In the genomic region with DNA sequence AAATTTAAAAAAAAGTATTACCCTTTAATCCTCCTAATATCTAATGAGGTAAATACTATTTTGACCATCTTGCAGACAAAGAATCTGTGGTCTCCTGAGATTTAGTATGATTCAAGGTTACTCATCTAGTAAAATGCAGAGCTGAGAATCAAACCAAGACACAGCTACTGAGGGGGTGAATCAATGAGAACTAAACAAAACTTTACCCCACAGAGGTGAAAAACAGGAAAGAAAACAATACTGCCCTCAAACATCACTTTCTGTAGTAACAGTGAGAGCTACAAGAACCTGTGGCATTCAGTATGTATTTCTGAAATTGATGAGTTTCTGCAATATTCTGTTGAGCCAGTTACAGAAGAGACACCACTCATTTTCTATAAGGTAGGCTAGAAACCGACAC, we compare ENCODE assay signal across 16 cellular contexts.
DNase-seq lines count a peak whose midpoint lies in the region; ATAC-seq, FAIRE-seq and TF ChIP-seq lines count a peak whose summit lies in the region.
"Had no signal": no experiment of that assay in that cellular context is flagged by ENCODE, and none has a peak within 500 bp of the region (broad histone marks: within the 10 kb centered on the region; RNA-seq: fewer than 3 reads in every experiment).

No MANE protein-coding gene starts in this region.

- H3K4me1 Mint-ChIP-seq in activated T-cell treated with anti-CD3 and anti-CD28 coated beads, Interleukin-2, amount 50 U/mL, for 72 hours (ENCODE audit: low read depth), result peaks cover 63% of the 10 kb centered on the region
- H3K4me1 Mint-ChIP-seq in endodermal cell, result peaks cover 38% of the 10 kb centered on the region
- H3K4me1 Mint-ChIP-seq in stimulated activated effector memory CD8-positive, alpha-beta T cell treated with anti-CD3 and anti-CD28 coated beads, Interleukin-12 subunit alpha, Interleukin-12 subunit beta, amount 100 ng/mL, for 72 hours, result peaks cover 78% of the 10 kb centered on the region

- no peak overlapping the region for H3K4me3 Mint-ChIP-seq in activated T-cell treated with anti-CD3 and anti-CD28 coated beads, Interleukin-2, amount 50 U/mL, for 72 hours
- no peak overlapping the region for H3K4me3 Mint-ChIP-seq in endodermal cell
- H3K4me3 Mint-ChIP-seq in stimulated activated effector memory CD8-positive, alpha-beta T cell treated with anti-CD3 and anti-CD28 coated beads, Interleukin-12 subunit alpha, Interleukin-12 subunit beta, amount 100 ng/mL, for 72 hours, result no peak overlapping the region
- H3K4me3 Mint-ChIP-seq: activated CD4-positive, alpha-beta T cell treated with anti-CD3 and anti-CD28 coated beads, Interleukin-2, amount 10 ng/mL, durations not matched to agents 24 days and 14 days; activated naive CD4-positive, alpha-beta T cell treated with anti-CD3 and anti-CD28 coated beads, Interleukin-2, amount 10 ng/mL, durations not matched to agents 7 days and 5 days had no signal

- intact Hi-C loops in Right ventricle myocardium superior (cut with DNase I), result no loop called here

- no peak for FAIRE-seq in GM19239 (lab: Jason Lieb, UNC)
- FAIRE-seq: colon, kidney had no signal

- WGBS in endodermal cell (ENCODE audit: insufficient coverage in 1 of 2, insufficient read length in 1 of 2), 2 experiments, result 80 to 86% methylated on average over 1 of the region's 1 CpG

- peaks cover 4% of the 10 kb centered on the region for H3K36me3 ChIP-seq in endodermal cell (ENCODE audit: control insufficient read depth, insufficient read depth, low read length)

- peaks cover 9 to 30% of the 10 kb centered on the region in 2 donors for H3K36me3 Mint-ChIP-seq in activated T-cell treated with anti-CD3 and anti-CD28 coated beads, Interleukin-2, amount 50 U/mL, for 72 hours (ENCODE audit: insufficient read depth in 2 of 2)
- H3K36me3 Mint-ChIP-seq in endodermal cell (ENCODE audit: low read depth), result peaks cover 2% of the 10 kb centered on the region
- H3K36me3 Mint-ChIP-seq in stimulated activated effector memory CD8-positive, alpha-beta T cell treated with anti-CD3 and anti-CD28 coated beads, Interleukin-12 subunit alpha, Interleukin-12 subunit beta, amount 100 ng/mL, for 72 hours, result peaks cover 82% of the 10 kb centered on the region

- H3K9me3 ChIP-seq in endodermal cell (ENCODE audit: control insufficient read depth, low read length), result no peaks in the 10 kb centered on the region
- H3K9me3 ChIP-seq: upper lobe of left lung had no signal

- ATAC-seq in activated T-cell treated with anti-CD3 and anti-CD28 coated beads, Interleukin-2, amount 50 U/mL, for 72 hours (replicated peaks in 1 of 2), result peak; percentile 59 to 69
- ATAC-seq in stimulated activated effector memory CD8-positive, alpha-beta T cell treated with anti-CD3 and anti-CD28 coated beads, Interleukin-12 subunit alpha, Interleukin-12 subunit beta, amount 100 ng/mL, for 72 hours, result peak; percentile 86
- no peak for ATAC-seq in Right ventricle myocardium superior (ENCODE audit: poor library complexity)

- DNase-seq in activated T-cell treated with anti-CD3 and anti-CD28 coated beads, Interleukin-2, amount 50 U/mL, for 72 hours, result no peak
- DNase-seq in activated T-cell treated with anti-CD3 and anti-CD28 coated beads for 4 hours (no peak), HT1080 (ENCODE audit: low read depth) (peak; percentile 48), endodermal cell (no peak), GM19239 (ENCODE audit: insufficient read length, low spot score) (no peak), Right ventricle myocardium superior (no peak), NCI-H1417 (lab: John Stamatoyannopoulos, UW) (no peak)
- DNase-seq in stimulated activated effector memory CD8-positive, alpha-beta T cell treated with anti-CD3 and anti-CD28 coated beads, Interleukin-12 subunit alpha, Interleukin-12 subunit beta, amount 100 ng/mL, for 72 hours (ENCODE audit: low spot score in 2 of 2), result no peak
- DNase-seq: activated CD4-positive, alpha-beta T cell treated with anti-CD3 and anti-CD28 coated beads, Interleukin-2, amount 10 ng/mL, durations not matched to agents 24 days and 14 days; activated naive CD4-positive, alpha-beta T cell treated with anti-CD3 and anti-CD28 coated beads, Interleukin-2, amount 10 ng/mL, durations not matched to agents 7 days and 5 days; foreskin melanocyte; kidney; NCI-H1694; upper lobe of left lung had no signal

- TF ChIP-seq CTCF in endodermal cell (conservative IDR thresholded peaks at IDR 0.05), result no peak

- H3K9ac ChIP-seq in endodermal cell (ENCODE audit: extremely low read depth, low read length, poor library complexity, severe bottlenecking), result no peak overlapping the region

- no peak overlapping the region for H3K27ac Mint-ChIP-seq in activated T-cell treated with anti-CD3 and anti-CD28 coated beads, Interleukin-2, amount 50 U/mL, for 72 hours
- peak overlapping the region; percentile 56 for H3K27ac Mint-ChIP-seq in endodermal cell
- H3K27ac Mint-ChIP-seq in stimulated activated effector memory CD8-positive, alpha-beta T cell treated with anti-CD3 and anti-CD28 coated beads, Interleukin-12 subunit alpha, Interleukin-12 subunit beta, amount 100 ng/mL, for 72 hours, result peak overlapping the region; percentile 75
- H3K27ac Mint-ChIP-seq: activated CD4-positive, alpha-beta T cell treated with anti-CD3 and anti-CD28 coated beads, Interleukin-2, amount 10 ng/mL, durations not matched to agents 24 days and 14 days; activated naive CD4-positive, alpha-beta T cell treated with anti-CD3 and anti-CD28 coated beads, Interleukin-2, amount 10 ng/mL, durations not matched to agents 7 days and 5 days had no signal

- no peaks in the 10 kb centered on the region for H3K9me3 Mint-ChIP-seq in activated T-cell treated with anti-CD3 and anti-CD28 coated beads, Interleukin-2, amount 50 U/mL, for 72 hours
- H3K9me3 Mint-ChIP-seq in endodermal cell, result no peaks in the 10 kb centered on the region
- no peaks in the 10 kb centered on the region for H3K9me3 Mint-ChIP-seq in stimulated activated effector memory CD8-positive, alpha-beta T cell treated with anti-CD3 and anti-CD28 coated beads, Interleukin-12 subunit alpha, Interleukin-12 subunit beta, amount 100 ng/mL, for 72 hours
- H3K9me3 Mint-ChIP-seq: activated CD4-positive, alpha-beta T cell treated with anti-CD3 and anti-CD28 coated beads, Interleukin-2, amount 10 ng/mL, durations not matched to agents 24 days and 14 days; activated naive CD4-positive, alpha-beta T cell treated with anti-CD3 and anti-CD28 coated beads, Interleukin-2, amount 10 ng/mL, durations not matched to agents 7 days and 5 days had no signal

- no peak overlapping the region for H3K4me3 ChIP-seq in endodermal cell (ENCODE audit: low read length)
- H3K4me3 ChIP-seq: skin epidermis, upper lobe of left lung had no signal

- no peak overlapping the region for H3K27ac ChIP-seq in endodermal cell (ENCODE audit: low read depth, low read length)
- H3K27ac ChIP-seq: upper lobe of left lung had no signal

- H3K27me3 Mint-ChIP-seq in activated T-cell treated with anti-CD3 and anti-CD28 coated beads, Interleukin-2, amount 50 U/mL, for 72 hours (ENCODE audit: low read depth), result no peaks in the 10 kb centered on the region
- H3K27me3 Mint-ChIP-seq in endodermal cell (ENCODE audit: insufficient read depth), result no peaks in the 10 kb centered on the region
- H3K27me3 Mint-ChIP-seq: activated CD4-positive, alpha-beta T cell treated with anti-CD3 and anti-CD28 coated beads, Interleukin-2, amount 10 ng/mL, durations not matched to agents 24 days and 14 days; activated naive CD4-positive, alpha-beta T cell treated with anti-CD3 and anti-CD28 coated beads, Interleukin-2, amount 10 ng/mL, durations not matched to agents 7 days and 5 days had no signal

- no peaks in the 10 kb centered on the region for H3K27me3 ChIP-seq in endodermal cell (ENCODE audit: control insufficient read depth, insufficient read depth, low read length, poor library complexity, severe bottlenecking)
- H3K27me3 ChIP-seq: upper lobe of left lung had no signal

- H3K4me1 ChIP-seq in endodermal cell (ENCODE audit: control insufficient read depth, insufficient read depth, low read length), result peaks cover 18% of the 10 kb centered on the region
- H3K4me1 ChIP-seq: upper lobe of left lung had no signal
